15 cellular contexts compared by ENCODE assay signal in the genomic region with DNA sequence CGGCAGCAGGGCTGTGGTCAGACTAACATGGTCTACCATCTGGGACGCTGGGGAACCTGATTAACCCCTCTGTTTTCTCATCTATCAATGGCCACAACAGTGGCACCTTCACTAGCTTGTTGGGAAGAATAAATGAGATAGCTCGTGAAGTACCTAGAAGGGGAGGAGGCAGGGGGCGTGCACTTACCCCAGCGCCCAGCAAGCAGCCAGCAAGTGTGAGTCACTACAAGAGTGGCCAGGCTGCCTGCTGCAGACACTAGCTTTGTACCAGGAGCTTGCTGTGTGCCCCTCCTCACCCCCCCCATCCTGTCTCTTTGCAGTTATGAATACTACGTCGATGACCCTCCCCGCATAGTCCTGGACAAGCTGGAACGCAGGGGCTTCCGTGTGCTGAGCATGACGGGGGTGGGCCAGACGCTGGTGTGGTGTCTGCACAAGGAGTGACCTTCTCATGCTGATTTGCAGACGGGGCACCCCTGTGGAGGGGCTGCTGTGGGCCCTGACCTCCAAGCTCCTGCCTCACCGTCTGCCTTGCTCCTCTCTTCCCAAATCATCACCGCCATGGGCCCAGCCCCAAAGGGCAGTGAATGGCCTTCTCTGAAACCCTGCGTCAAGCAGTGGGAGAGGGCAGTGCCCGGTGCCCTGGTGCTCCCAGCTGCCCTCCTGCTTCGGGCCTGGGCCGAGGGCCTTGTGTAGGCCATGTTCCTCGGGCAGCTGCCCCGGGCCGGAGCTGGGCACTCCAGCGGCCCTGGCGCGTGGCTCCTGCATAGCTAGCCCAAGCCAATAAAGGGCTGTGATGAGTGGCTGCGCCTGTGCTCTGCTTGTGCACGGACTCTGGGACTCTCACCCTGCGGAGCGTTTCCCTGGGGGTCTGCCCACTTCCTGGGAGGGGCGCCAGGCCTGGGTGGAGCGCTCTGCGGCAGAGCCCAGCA. TPM values are rescaled to one million over a fixed set of nuclear protein-coding genes. Genes with fewer than 3 reads are reported as not detected.
A peak's percentile ranks its signal among the peaks of the same experiment; 100 is the strongest.
DNase-seq lines count a peak whose midpoint lies in the region; ATAC-seq, FAIRE-seq and TF ChIP-seq lines count a peak whose summit lies in the region.
"Had no signal": no experiment of that assay in that cellular context is flagged by ENCODE, and none has a peak within 500 bp of the region (broad histone marks: within the 10 kb centered on the region; RNA-seq: fewer than 3 reads in every experiment).

No MANE protein-coding gene starts in this region.

- no peak for FAIRE-seq in H1 (lab: Jason Lieb, UNC)

- H3K27ac ChIP-seq in H9 (ENCODE audit: insufficient read length, low read depth, low read length), result no peak overlapping the region
- no peak overlapping the region for H3K27ac ChIP-seq in H1 (ENCODE audit: low read depth, low read length)
- H3K27ac ChIP-seq in osteoblast (ENCODE audit: low read depth, low read length), result no peak overlapping the region
- no peak overlapping the region for H3K27ac ChIP-seq in thyroid gland
- H3K27ac ChIP-seq: SJCRH30 had no signal

- no peak for TF ChIP-seq POLR2A in H1 (IDR thresholded peaks at IDR 0.05; ENCODE audit: control extremely low read depth in 1 of 2, low read depth in 2 of 2, low read length in 2 of 2)
- no peak for TF ChIP-seq POLR2A in thyroid gland (IDR thresholded peaks at IDR 0.05)

- TF ChIP-seq CTCF in H9 (conservative IDR thresholded peaks at IDR 0.05), result no peak
- TF ChIP-seq CTCF in H1 (IDR thresholded peaks at IDR 0.05; ENCODE audit: control extremely low read depth in 1 of 3, insufficient read depth in 1 of 3, low read depth in 1 of 3, low read length in 3 of 3), result no peak
- TF ChIP-seq CTCF in osteoblast (IDR thresholded peaks at IDR 0.05; ENCODE audit: extremely low read depth, low read depth, low read length), result no peak
- TF ChIP-seq CTCF in thyroid gland (IDR thresholded peaks at IDR 0.05), result no peak

- H3K14ac ChIP-seq in H9 (ENCODE audit: insufficient read depth, low read length) (no peak overlapping the region), H1 (ENCODE audit: insufficient read length) (no peak overlapping the region)

- H2BK12ac ChIP-seq in H9 (ENCODE audit: insufficient read length, low read depth, low read length) (no peak overlapping the region), H1 (ENCODE audit: low read depth, low read length) (no peak overlapping the region)

- H4K20me1 ChIP-seq in H9 (ENCODE audit: control insufficient read depth, insufficient read depth, insufficient read length) (no peaks in the 10 kb centered on the region), H1 (replicated peaks in 1 of 2; ENCODE audit: control insufficient read depth in 1 of 2, insufficient read depth in 2 of 2, low read length in 2 of 2) (peaks cover 0 to 2% of the 10 kb centered on the region in 2 experiments), osteoblast (ENCODE audit: insufficient read depth, low read length) (peaks cover 12% of the 10 kb centered on the region)

- H2AK5ac ChIP-seq in H9 (ENCODE audit: insufficient read length, low read length) (no peak overlapping the region), H1 (ENCODE audit: low read depth, low read length) (0 out of 2 replicates have a peak overlapping the region, but pooled peaks have one; percentile 39)

- peaks cover 4% of the 10 kb centered on the region; the same call in 1 of the 2 replicates for H3K4me1 ChIP-seq in H9 (ENCODE audit: insufficient read depth, low read length)
- peaks cover 17% of the 10 kb centered on the region for H3K4me1 ChIP-seq in NT2/D1 (ENCODE audit: insufficient read depth, insufficient read length)
- H3K4me1 ChIP-seq in H1 (replicated peaks in 1 of 4; ENCODE audit: control insufficient read depth in 3 of 4, insufficient read depth in 4 of 4, low read length in 3 of 4), result peaks cover 6 to 30% (median 19%) of the 10 kb centered on the region in 4 experiments
- H3K4me1 ChIP-seq in osteoblast (ENCODE audit: insufficient read depth, low read length), result peaks cover 43% of the 10 kb centered on the region
- H3K4me1 ChIP-seq in thyroid gland, result peaks cover 18 to 50% of the 10 kb centered on the region in 2 donors

- intact Hi-C loops in thyroid gland (cut with DNase I), result loop anchor here (10.0 kb wide), 1 partner anchor 128 kb away; the partner anchor contains the start of gene VPS18

- POLR2A ChIA-PET in H1 (lab: Charles Lee; ENCODE audit: partially characterized antibody), result interaction anchor here (0.6 to 2.0 kb wide), 14 partner anchors 9 to 350 kb away, joined by 3 to 9 read pairs (median 4); partner anchors contain the start of genes RAD51 and SPINT1

- no peak overlapping the region for H2BK15ac ChIP-seq in H9 (ENCODE audit: low read depth, low read length)
- H2BK15ac ChIP-seq in H1 (ENCODE audit: low read length), result no peak overlapping the region

- H3K23ac ChIP-seq in H9 (ENCODE audit: insufficient read length, low read depth, low read length) (no peak overlapping the region), H1 (ENCODE audit: insufficient read length) (no peak overlapping the region)

- no peak overlapping the region for H3K9ac ChIP-seq in H9 (ENCODE audit: extremely low read depth, insufficient read length, low read length)
- H3K9ac ChIP-seq in NT2/D1 (ENCODE audit: insufficient read length, low read depth), result peak overlapping the region; percentile 61
- no peak overlapping the region for H3K9ac ChIP-seq in H1 (replicated peaks in 1 of 4; ENCODE audit: extremely low read depth in 1 of 4, low read depth in 3 of 4, low read length in 3 of 4)

- H3K27ac Mint-ChIP-seq in H9, result no peak overlapping the region

- H3K27me3 ChIP-seq in H9 (ENCODE audit: insufficient read depth, low read length) (no peaks in the 10 kb centered on the region), NT2/D1 (ENCODE audit: insufficient read depth, insufficient read length) (no peaks in the 10 kb centered on the region), H1 (replicated peaks in 1 of 4; ENCODE audit: control insufficient read depth in 3 of 4, extremely low read depth in 1 of 4, insufficient read depth in 3 of 4, low read length in 3 of 4) (peaks cover 0 to 7% (median 3%) of the 10 kb centered on the region in 4 experiments; a peak in 5 of 7 replicates), osteoblast (ENCODE audit: insufficient read depth, low read length) (no peaks in the 10 kb centered on the region), thyroid gland (no peaks in the 10 kb centered on the region)
- H3K27me3 ChIP-seq: right lobe of liver, SJCRH30 had no signal

- H3K4me3 Mint-ChIP-seq in H9, result no peak overlapping the region

- H3K4me3 ChIP-seq in NT2/D1 (ENCODE audit: insufficient read length, low read depth) (no peak overlapping the region), H1 (ENCODE audit: extremely low read depth in 1 of 4, insufficient read depth in 2 of 4, low read depth in 3 of 4, low read length in 4 of 4) (no peak overlapping the region), osteoblast (ENCODE audit: insufficient read depth, low read length) (no peak overlapping the region), thyroid gland (replicated peaks in 1 of 3) (no peak overlapping the region)
- H3K4me3 ChIP-seq: right lobe of liver, SJCRH30 had no signal

- no peak overlapping the region for H4K91ac ChIP-seq in H9 (ENCODE audit: insufficient read length, low read depth, low read length)
- H4K91ac ChIP-seq in H1 (replicated peaks; ENCODE audit: insufficient read length, low read length), result no peak overlapping the region

- H3K4me2 ChIP-seq in H9 (ENCODE audit: insufficient read depth, insufficient read length, low read length) (no peak overlapping the region), H1 (ENCODE audit: insufficient read depth in 1 of 2, low read depth in 2 of 2, low read length in 2 of 2) (no peak overlapping the region), osteoblast (ENCODE audit: insufficient read depth, low read length) (no peak overlapping the region)

- H3K23me2 ChIP-seq in H9 (ENCODE audit: insufficient read length, low read depth, low read length, poor library complexity, severe bottlenecking) (no peaks in the 10 kb centered on the region), H1 (ENCODE audit: low read depth, low read length) (peaks cover 14% of the 10 kb centered on the region; the same call in 1 of the 2 replicates)

- H3K36me3 Mint-ChIP-seq in H9 (ENCODE audit: insufficient read depth in 1 of 3, low read depth in 3 of 3), result peaks cover 0 to 9% (median 0%) of the 10 kb centered on the region in 3 experiments; a peak in 6 of 7 replicates

- no peak for ATAC-seq in HG03521 (IDR thresholded peaks at IDR 0.05; ENCODE audit: unreplicated experiment)
- ATAC-seq in HG02763 (IDR thresholded peaks at IDR 0.05; ENCODE audit: unreplicated experiment), result no peak
- ATAC-seq: HCT116, right lobe of liver had no signal

- H4K5ac ChIP-seq in H9 (ENCODE audit: insufficient read length, low read depth, low read length) (no peak overlapping the region), H1 (ENCODE audit: insufficient read length, low read depth, low read length) (no peak overlapping the region)

- no CpG with 5 or more reads among the region's 32 CpGs for WGBS in H9 (ENCODE audit: extremely low coverage, insufficient read length, low lambda C conversion rate)
- 82% methylated on average over 31 of the region's 32 CpGs; no CpG with 5 or more reads in 1 of the 2 experiments for WGBS in H1 (ENCODE audit: extremely low coverage in 1 of 2, insufficient coverage in 1 of 2, insufficient read length in 1 of 2, insufficient replicate concordance in 2 of 2, low coverage in 1 of 2, low lambda C conversion rate in 2 of 2, missing lambda C conversion rate in 1 of 2), 2 experiments
- WGBS in thyroid gland, 2 donors, result 93 to 95% methylated on average over 19 to 26 of the region's 32 CpGs

- TF ChIP-seq RAD21 in H1 (IDR thresholded peaks at IDR 0.05 in 1 of 2, conservative IDR thresholded peaks at IDR 0.05 in 1 of 2; ENCODE audit: low read depth in 2 of 2, low read length in 2 of 2), result no peak

- H3K79me1 ChIP-seq in H9 (ENCODE audit: insufficient read depth, low read depth, low read length, poor library complexity, severe bottlenecking) (no peaks in the 10 kb centered on the region), H1 (ENCODE audit: low read depth, low read length) (no peaks in the 10 kb centered on the region; the same call in 1 of the 2 replicates)

- no peaks in the 10 kb centered on the region for H3K9me3 ChIP-seq in H9 (ENCODE audit: control insufficient read depth, low read depth, low read length)
- H3K9me3 ChIP-seq in NT2/D1 (ENCODE audit: insufficient read depth, low read length), result no peaks in the 10 kb centered on the region
- H3K9me3 ChIP-seq in H1 (ENCODE audit: insufficient read depth in 2 of 2, low read depth in 1 of 2, low read length in 1 of 2), result no peaks in the 10 kb centered on the region
- H3K9me3 ChIP-seq in osteoblast (ENCODE audit: low read depth, low read length), result no peaks in the 10 kb centered on the region
- no peaks in the 10 kb centered on the region for H3K9me3 ChIP-seq in thyroid gland
- H3K9me3 ChIP-seq: right lobe of liver, SJCRH30 had no signal

- peaks cover 9% of the 10 kb centered on the region for H3K27me3 Mint-ChIP-seq in H9 (ENCODE audit: low read depth)

- H3K79me2 ChIP-seq in H9 (ENCODE audit: insufficient read depth, low read length), result no peaks in the 10 kb centered on the region
- no peaks in the 10 kb centered on the region for H3K79me2 ChIP-seq in H1 (ENCODE audit: control insufficient read depth in 1 of 2, insufficient read depth in 2 of 2, low read length in 2 of 2)
- H3K79me2 ChIP-seq in osteoblast (ENCODE audit: insufficient read depth, low read length), result no peaks in the 10 kb centered on the region

- H2AFZ ChIP-seq in H9 (ENCODE audit: low read length), result no peak overlapping the region
- H2AFZ ChIP-seq in H1 (ENCODE audit: low read length), result no peak overlapping the region
- H2AFZ ChIP-seq in osteoblast (ENCODE audit: low read length), result no peak overlapping the region

- H3K9me3 Mint-ChIP-seq in H9, result no peaks in the 10 kb centered on the region

- H3K4ac ChIP-seq in H9 (ENCODE audit: low read depth, low read length) (no peak overlapping the region), H1 (replicated peaks; ENCODE audit: insufficient read length, low read depth, low read length) (no peak overlapping the region)

- H3K18ac ChIP-seq in H9 (ENCODE audit: insufficient read length, low read depth, low read length) (no peak overlapping the region), H1 (ENCODE audit: extremely low read depth, low read length) (no peak overlapping the region)

- no peak overlapping the region for H3K56ac ChIP-seq in H9 (ENCODE audit: insufficient read length, low read depth, low read length)
- no peak overlapping the region for H3K56ac ChIP-seq in H1 (replicated peaks; ENCODE audit: insufficient read length, low read depth, low read length)

- H2BK20ac ChIP-seq in H9 (ENCODE audit: low read depth, low read length, poor library complexity, severe bottlenecking), result no peak overlapping the region
- no peak overlapping the region for H2BK20ac ChIP-seq in H1 (ENCODE audit: low read length)

- DNase-seq in H9 (peak; percentile 54), NT2/D1 (ENCODE audit: low read depth, low spot score) (no peak), H1 (ENCODE audit: low read depth in 1 of 2, low spot score in 2 of 2) (no peak), osteoblast (ENCODE audit: insufficient read length, low spot score, missing footprints) (peak; percentile 94), inferior parietal cortex (ENCODE audit: extremely low spot score) (no peak), thyroid gland (no peak)
- DNase-seq: COR-L47, NCI-H524, SJCRH30 had no signal

- H2BK120ac ChIP-seq in H9 (ENCODE audit: low read depth, low read length, poor library complexity, severe bottlenecking) (no peak overlapping the region), H1 (replicated peaks; ENCODE audit: low read depth, low read length) (no peak overlapping the region)

- no peak overlapping the region for H2BK5ac ChIP-seq in H9 (ENCODE audit: insufficient read length, low read length)
- H2BK5ac ChIP-seq in H1 (ENCODE audit: low read depth, low read length), result no peak overlapping the region; the same call in 1 of the 2 replicates

- H3K36me3 ChIP-seq in NT2/D1 (ENCODE audit: insufficient read depth, insufficient read length, low read length), result peaks cover 38% of the 10 kb centered on the region
- no peaks in the 10 kb centered on the region for H3K36me3 ChIP-seq in H1 (ENCODE audit: control insufficient read depth in 2 of 4, insufficient read depth in 4 of 4, low read length in 3 of 4)
- peaks cover 14% of the 10 kb centered on the region for H3K36me3 ChIP-seq in osteoblast (ENCODE audit: insufficient read depth, low read length)
- peaks cover 0 to 3% of the 10 kb centered on the region in 2 donors for H3K36me3 ChIP-seq in thyroid gland
- H3K36me3 ChIP-seq: SJCRH30 had no signal

- no peak overlapping the region for H3T11ph ChIP-seq in H9 (ENCODE audit: low read length)

- no peak overlapping the region for H4K8ac ChIP-seq in H9 (replicated peaks; ENCODE audit: insufficient read length, low read depth, low read length)
- H4K8ac ChIP-seq in H1 (ENCODE audit: extremely low read depth, insufficient read depth, low read length), result no peak overlapping the region

- CTCF ChIA-PET in H1 (lab: Charles Lee; ENCODE audit: partially characterized antibody), result interaction anchor here (0.6 to 15.3 kb wide), 15 partner anchors 8 to 1043 kb away, joined by 3 to 184 read pairs (median 6); partner anchors contain the start of gene VPS18

- no peak for TF ChIP-seq EP300 in H1 (IDR thresholded peaks at IDR 0.05; ENCODE audit: borderline replicate concordance in 1 of 2, low read depth in 2 of 2, low read length in 2 of 2)

- H3K4me1 Mint-ChIP-seq in H9, result peaks cover 29 to 31% of the 10 kb centered on the region in 2 experiments

RNA-seq across cellular contexts. Expression of gene C15orf62, which starts 2.6 kb away (rescaled TPM):
- total RNA-seq in H9 (2021), result 0.44 and 0.70 TPM in 2 replicates
- 0.56 and 0.57 TPM in 2 replicates for total RNA-seq in H1 (2021; fragmentation: NEBNext Ultra II Directional; extraction: Animal tissue kit (Norgen Biotek cat#: 25700))
- 0.06 and 0.19 TPM in 2 replicates for polyA plus RNA-seq in H1 (2011; rRNA removed)
- polyA plus RNA-seq in H1 (2011; cell fraction: cytosol; rRNA removed), result 0.09 TPM
- polyA plus RNA-seq in H1 (2011; cell fraction: nucleus; rRNA removed), result 0.19 TPM
- polyA plus RNA-seq in H1 (2012, experiment 1 of 2), result 0.75 to 1.7 TPM (median 1.1 TPM) in 4 replicates
- polyA plus RNA-seq in H1 (2012, experiment 2 of 2), result 0.87 TPM
- polyA plus RNA-seq in H1 (2013, experiment 1 of 2), result 0.20 TPM
- 0.24 TPM for polyA plus RNA-seq in H1 (2013, experiment 2 of 2)
- 0.13 TPM in 1 of 2 replicates, not detected in the other for polyA minus RNA-seq in H1 (2011; rRNA and poly(A)+ RNA removed)
- polyA minus RNA-seq in H1 (2011; cell fraction: cytosol; rRNA and poly(A)+ RNA removed), result not detected
- polyA minus RNA-seq in H1 (2011; cell fraction: nucleus; rRNA and poly(A)+ RNA removed), result 0.80 TPM
- under 0.01 and 0.29 TPM in 2 replicates for total RNA-seq in osteoblast
- under 1 TPM in 3 of 4 donors, not detected in 1; 0.13 to 0.79 (median 0.22) TPM for total RNA-seq in thyroid gland
- total RNA-seq: LHCN-M2, temporal lobe had no signal

RNA-seq across cellular contexts. Expression of gene GCHFR, which starts 3.3 kb away (rescaled TPM):
- 33.0 and 37.0 TPM in 2 replicates for total RNA-seq in H9 (2021)
- 22.7 and 25.9 TPM in 2 replicates for total RNA-seq in H1 (2021; fragmentation: NEBNext Ultra II Directional; extraction: Animal tissue kit (Norgen Biotek cat#: 25700))
- polyA plus RNA-seq in H1 (2011; rRNA removed), result 81.5 and 102 TPM in 2 replicates
- 59.2 TPM for polyA plus RNA-seq in H1 (2011; cell fraction: cytosol; rRNA removed)
- 56.4 TPM for polyA plus RNA-seq in H1 (2011; cell fraction: nucleus; rRNA removed)
- 21.1 to 35.2 TPM (median 30.6 TPM) in 4 replicates for polyA plus RNA-seq in H1 (2012, experiment 1 of 2)
- polyA plus RNA-seq in H1 (2012, experiment 2 of 2), result 35.5 TPM
- 29.6 TPM for polyA plus RNA-seq in H1 (2013, experiment 1 of 2)
- polyA plus RNA-seq in H1 (2013, experiment 2 of 2), result 28.9 TPM
- polyA minus RNA-seq in H1 (2011; rRNA and poly(A)+ RNA removed), result 8.3 and 8.8 TPM in 2 replicates
- polyA minus RNA-seq in H1 (2011; cell fraction: cytosol; rRNA and poly(A)+ RNA removed), result 14.4 TPM
- polyA minus RNA-seq in H1 (2011; cell fraction: nucleus; rRNA and poly(A)+ RNA removed), result 17.8 TPM
- total RNA-seq in osteoblast, result 4.4 and 4.7 TPM in 2 replicates
- total RNA-seq in thyroid gland, result 10 to 100 TPM; 17.1 to 73.4 (median 34.7) TPM
- total RNA-seq: SJCRH30 had no signal

RNA-seq across cellular contexts. Expression of gene RMDN3, which starts 12.1 kb away (rescaled TPM):
- 24.9 and 28.3 TPM in 2 replicates for total RNA-seq in H9 (2021)
- 24.1 and 25.0 TPM in 2 replicates for total RNA-seq in H1 (2021; fragmentation: NEBNext Ultra II Directional; extraction: Animal tissue kit (Norgen Biotek cat#: 25700))
- polyA plus RNA-seq in H1 (2011; rRNA removed), result 10.8 and 13.8 TPM in 2 replicates
- polyA plus RNA-seq in H1 (2011; cell fraction: cytosol; rRNA removed), result 20.3 TPM
- 13.7 TPM for polyA plus RNA-seq in H1 (2011; cell fraction: nucleus; rRNA removed)
- polyA plus RNA-seq in H1 (2012, experiment 1 of 2), result 15.4 to 21.6 TPM (median 20.6 TPM) in 4 replicates
- polyA plus RNA-seq in H1 (2012, experiment 2 of 2), result 8.8 TPM
- polyA plus RNA-seq in H1 (2013, experiment 1 of 2), result 15.6 TPM
- 17.2 TPM for polyA plus RNA-seq in H1 (2013, experiment 2 of 2)
- polyA minus RNA-seq in H1 (2011; rRNA and poly(A)+ RNA removed), result 7.7 and 9.4 TPM in 2 replicates
- 9.2 TPM for polyA minus RNA-seq in H1 (2011; cell fraction: cytosol; rRNA and poly(A)+ RNA removed)
- 7.6 TPM for polyA minus RNA-seq in H1 (2011; cell fraction: nucleus; rRNA and poly(A)+ RNA removed)
- total RNA-seq in osteoblast, result 18.6 and 19.9 TPM in 2 replicates
- total RNA-seq in thyroid gland, result 10 to 100 TPM; 29.2 to 39.8 (median 31.7) TPM

RNA-seq across cellular contexts. Expression of gene ZFYVE19, which starts 39.7 kb away (rescaled TPM):
- 10.7 and 11.3 TPM in 2 replicates for total RNA-seq in H9 (2021)
- 10.7 and 11.2 TPM in 2 replicates for total RNA-seq in H1 (2021; fragmentation: NEBNext Ultra II Directional; extraction: Animal tissue kit (Norgen Biotek cat#: 25700))
- polyA plus RNA-seq in H1 (2011; rRNA removed), result 21.8 and 23.7 TPM in 2 replicates
- polyA plus RNA-seq in H1 (2011; cell fraction: cytosol; rRNA removed), result 29.4 TPM
- polyA plus RNA-seq in H1 (2011; cell fraction: nucleus; rRNA removed), result 40.8 TPM
- 11.4 to 14.9 TPM (median 14.1 TPM) in 4 replicates for polyA plus RNA-seq in H1 (2012, experiment 1 of 2)
- polyA plus RNA-seq in H1 (2012, experiment 2 of 2), result 15.7 TPM
- 8.8 TPM for polyA plus RNA-seq in H1 (2013, experiment 1 of 2)
- polyA plus RNA-seq in H1 (2013, experiment 2 of 2), result 7.9 TPM
- polyA minus RNA-seq in H1 (2011; rRNA and poly(A)+ RNA removed), result 15.7 and 27.7 TPM in 2 replicates
- polyA minus RNA-seq in H1 (2011; cell fraction: cytosol; rRNA and poly(A)+ RNA removed), result 11.6 TPM
- 13.3 TPM for polyA minus RNA-seq in H1 (2011; cell fraction: nucleus; rRNA and poly(A)+ RNA removed)
- total RNA-seq in osteoblast, result 17.4 and 18.0 TPM in 2 replicates
- 10 to 100 TPM; 21.7 to 37.8 (median 22.3) TPM for total RNA-seq in thyroid gland

RNA-seq across cellular contexts. Expression of gene DNAJC17, which starts 40.1 kb away (rescaled TPM):
- 38.3 and 44.4 TPM in 2 replicates for total RNA-seq in H9 (2021)
- total RNA-seq in H1 (2021; fragmentation: NEBNext Ultra II Directional; extraction: Animal tissue kit (Norgen Biotek cat#: 25700)), result 39.5 and 43.8 TPM in 2 replicates
- 45.4 and 47.2 TPM in 2 replicates for polyA plus RNA-seq in H1 (2011; rRNA removed)
- 58.5 TPM for polyA plus RNA-seq in H1 (2011; cell fraction: cytosol; rRNA removed)
- polyA plus RNA-seq in H1 (2011; cell fraction: nucleus; rRNA removed), result 40.6 TPM
- 46.9 to 61.4 TPM (median 54.1 TPM) in 4 replicates for polyA plus RNA-seq in H1 (2012, experiment 1 of 2)
- 25.1 TPM for polyA plus RNA-seq in H1 (2012, experiment 2 of 2)
- 57.1 TPM for polyA plus RNA-seq in H1 (2013, experiment 1 of 2)
- 51.5 TPM for polyA plus RNA-seq in H1 (2013, experiment 2 of 2)
- 26.1 and 28.2 TPM in 2 replicates for polyA minus RNA-seq in H1 (2011; rRNA and poly(A)+ RNA removed)
- 26.9 TPM for polyA minus RNA-seq in H1 (2011; cell fraction: cytosol; rRNA and poly(A)+ RNA removed)
- polyA minus RNA-seq in H1 (2011; cell fraction: nucleus; rRNA and poly(A)+ RNA removed), result 10.4 TPM
- total RNA-seq in osteoblast, result 14.8 and 15.6 TPM in 2 replicates
- 10 to 100 TPM; 21.6 to 51.9 (median 45.8) TPM for total RNA-seq in thyroid gland

Comparison
In these comparisons a context has a peak if more than half of its experiments do, and no peak if none do; other contexts are left out.
1. DNase-seq: peak in H9 (single experiment) and osteoblast (single experiment); none in NT2/D1 (single experiment), H1 (0 of 2), inferior parietal cortex (single experiment) and thyroid gland (0 of 2).